Comparison of ENCODE assay signal across 8 cellular contexts in the genomic region with DNA sequence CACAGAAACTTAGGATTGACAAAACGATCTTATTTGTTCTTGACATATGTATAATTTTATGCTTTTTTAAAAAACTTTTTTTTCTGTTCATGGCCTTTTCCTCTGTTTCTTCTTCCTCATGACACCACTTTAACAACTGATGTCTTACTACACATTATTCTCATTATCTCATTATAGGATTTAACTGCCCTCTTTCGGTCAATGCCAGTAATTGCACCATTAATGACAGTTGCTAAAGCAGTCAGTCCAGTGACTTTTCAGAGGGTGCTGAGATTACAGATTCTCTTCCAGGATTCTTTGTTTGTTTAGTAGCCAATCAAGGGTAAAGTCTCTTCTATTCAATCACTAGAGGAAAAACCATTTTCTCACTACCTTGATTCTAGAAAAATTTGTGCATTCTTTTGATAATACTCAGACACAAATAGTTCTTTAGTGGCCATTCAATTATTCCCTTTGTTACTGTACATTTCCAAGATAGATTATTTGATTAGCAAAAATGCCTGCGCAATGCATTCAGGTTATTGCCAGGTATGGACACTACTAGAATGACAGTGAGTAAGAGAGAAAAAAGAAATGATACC. TPM values are rescaled to one million over a fixed set of nuclear protein-coding genes. Genes with fewer than 3 reads are reported as not detected.
DNase-seq lines count a peak whose midpoint lies in the region; ATAC-seq and TF ChIP-seq lines count a peak whose summit lies in the region.

No MANE protein-coding gene starts in this region.

- WGBS in mesenchymal stem cell: 0% methylated on average over 1 of the region's 3 CpGs

- H2BK12ac ChIP-seq in mesenchymal stem cell (ENCODE audit: low read length in 2 of 2): no peak overlapping the region

- no peak overlapping the region for H3K23ac ChIP-seq in mesenchymal stem cell (ENCODE audit: low read length in 2 of 2)

- no peak overlapping the region for H3K18ac ChIP-seq in mesenchymal stem cell (ENCODE audit: low read depth in 1 of 2, low read length in 2 of 2)

- peaks cover 0 to 3% of the 10 kb centered on the region in 2 experiments for H3K27me3 ChIP-seq in mesenchymal stem cell (ENCODE audit: control insufficient read depth in 1 of 2, insufficient read depth in 1 of 2, low read length in 2 of 2)

- H3K9me3 ChIP-seq in mesenchymal stem cell (ENCODE audit: control insufficient read depth, low read length): no peaks in the 10 kb centered on the region

- no peaks in the 10 kb centered on the region for H3K36me3 ChIP-seq in mesenchymal stem cell (ENCODE audit: control insufficient read depth in 1 of 2, insufficient read depth in 2 of 2, low read depth in 1 of 2, low read length in 2 of 2)

- no peak for TF ChIP-seq CTCF in omental fat pad (IDR thresholded peaks at IDR 0.05)

- no peak overlapping the region for H3K4me2 ChIP-seq in mesenchymal stem cell (ENCODE audit: low read length, poor library complexity, severe bottlenecking)

- no peak overlapping the region for H2AFZ ChIP-seq in mesenchymal stem cell (ENCODE audit: low read depth, low read length)

- ATAC-seq in GM21737 (IDR thresholded peaks at IDR 0.05; ENCODE audit: unreplicated experiment): no peak
- ATAC-seq in omental fat pad (ENCODE audit: low FRiP score): no peak

- no peak overlapping the region for H3K4ac ChIP-seq in mesenchymal stem cell (ENCODE audit: low read depth in 1 of 2, low read length in 2 of 2)

- H2BK5ac ChIP-seq in mesenchymal stem cell (ENCODE audit: low read depth, low read length, poor library complexity, severe bottlenecking): no peak overlapping the region

- H3K14ac ChIP-seq in mesenchymal stem cell (ENCODE audit: low read length in 2 of 2): no peak overlapping the region

- DNase-seq in SKM-1 treated with dmso at 0.1 percent for 144 hours (lab: John Stamatoyannopoulos, UW; ENCODE audit: unreplicated experiment): peak; percentile 5
- no peak for DNase-seq in SKM-1 (lab: John Stamatoyannopoulos, UW; ENCODE audit: unreplicated experiment)
- DNase-seq in HuH-7 (ENCODE audit: low spot score): peak; percentile 73
- DNase-seq in OCI-M1 (lab: John Stamatoyannopoulos, UW): peak; percentile 80
- DNase-seq in effector CD4-positive, alpha-beta T cell: peak; percentile 12
- peak; percentile 64 for DNase-seq in mesenchymal stem cell
- no peak for DNase-seq in omental fat pad (ENCODE audit: low spot score)

- no peak overlapping the region for H2BK15ac ChIP-seq in mesenchymal stem cell (ENCODE audit: low read depth, poor library complexity, severe bottlenecking)

- H3K9ac ChIP-seq in mesenchymal stem cell (ENCODE audit: low read length): no peak overlapping the region

- no peaks in the 10 kb centered on the region for H3K79me1 ChIP-seq in mesenchymal stem cell (replicated peaks; ENCODE audit: low read length, poor library complexity, severe bottlenecking)

- no peak overlapping the region for H4K8ac ChIP-seq in mesenchymal stem cell (ENCODE audit: low read length)

- H3K4me3 ChIP-seq in mesenchymal stem cell (ENCODE audit: insufficient read depth in 1 of 2, low read depth in 1 of 2, low read length in 2 of 2): no peak overlapping the region

- no peaks in the 10 kb centered on the region for H3K4me1 ChIP-seq in mesenchymal stem cell (ENCODE audit: control insufficient read depth, insufficient read depth, low read depth, low read length)

- no peak overlapping the region for H3K27ac ChIP-seq in mesenchymal stem cell (ENCODE audit: low read length, poor library complexity, severe bottlenecking)

- no peak overlapping the region for H2BK120ac ChIP-seq in mesenchymal stem cell (ENCODE audit: low read depth, low read length)

- no peak overlapping the region for H2AK5ac ChIP-seq in mesenchymal stem cell (ENCODE audit: low read length, severe bottlenecking)

- no peak overlapping the region for H4K91ac ChIP-seq in mesenchymal stem cell (ENCODE audit: low read length)

RNA-seq across cellular contexts. Expression of gene KLRG1, which starts 50.1 kb away (rescaled TPM):
- 0.64 TPM for polyA plus RNA-seq in mesenchymal stem cell (2013, experiment 1 of 2)
- polyA plus RNA-seq in mesenchymal stem cell (2013, experiment 2 of 2): 0.63 TPM
- 10 to 100 TPM in 1 of 4 donors, 1 to 10 TPM in 3; 2.3 to 17.0 (median 6.3) TPM for total RNA-seq in omental fat pad

Comparison
In these comparisons a context has a peak if more than half of its experiments do, and no peak if none do; other contexts are left out.
1. DNase-seq: peak in SKM-1 treated with dmso at 0.1 percent for 144 hours (single experiment), HuH-7 (single experiment), OCI-M1 (single experiment), effector CD4-positive, alpha-beta T cell (single experiment) and mesenchymal stem cell (single experiment); none in SKM-1 (single experiment) and omental fat pad (single experiment).